25 cellular contexts compared by ENCODE assay signal in genomic region chr9:4732890-4733289, GRCh38. TPM values are rescaled to one million over a fixed set of nuclear protein-coding genes. Genes with fewer than 3 reads are reported as not detected.
DNase-seq lines count a peak whose midpoint lies in the region; ATAC-seq and TF ChIP-seq lines count a peak whose summit lies in the region.
"Had no signal": no experiment of that assay in that cellular context is flagged by ENCODE, and none has a peak within 500 bp of the region (broad histone marks: within the 10 kb centered on the region; RNA-seq: fewer than 3 reads in every experiment).

No MANE protein-coding gene starts in this region.

- no peak for DNase-seq in activated CD4-positive, alpha-beta T cell treated with anti-CD3 and anti-CD28 coated beads, Interleukin-2, amount 10 ng/mL, durations not matched to agents 7 days and 5 days
- DNase-seq in activated CD4-positive, alpha-beta T cell treated with anti-CD3 and anti-CD28 coated beads, Interleukin-2, amount 50 U/mL, for 4 hours, result no peak
- DNase-seq in WTC11 (ENCODE audit: low spot score) (no peak), osteocyte (ENCODE audit: extremely low spot score, unreplicated experiment) (no peak), OCI-M1 (lab: John Stamatoyannopoulos, UW) (no peak), CD14-positive monocyte (ENCODE audit: low spot score) (no peak)
- DNase-seq: AML-193; CD4-positive, alpha-beta memory T cell; CD4-positive, CD25-positive, alpha-beta regulatory T cell; CD8-positive, alpha-beta memory T cell; COR-L47; DMS 273 treated with DMSO at 0.1 percent for 48 hours; DMS153; DMS53; DMS79; DND-41; EL; GDM1 had no signal

- no peaks in the 10 kb centered on the region for H3K27me3 Mint-ChIP-seq in activated CD4-positive, alpha-beta T cell treated with anti-CD3 and anti-CD28 coated beads, Interleukin-2, amount 10 ng/mL, durations not matched to agents 7 days and 5 days
- H3K27me3 Mint-ChIP-seq in WTC11 (ENCODE audit: low read depth) (no peaks in the 10 kb centered on the region), osteocyte (ENCODE audit: unreplicated experiment) (no peaks in the 10 kb centered on the region), CD14-positive monocyte (ENCODE audit: low read depth in 3 of 3) (no peaks in the 10 kb centered on the region)
- H3K27me3 Mint-ChIP-seq: B cell; CD4-positive, alpha-beta memory T cell; CD4-positive, CD25-positive, alpha-beta regulatory T cell; CD8-positive, alpha-beta memory T cell had no signal

- H3K4me3 ChIP-seq in HEK293 (ENCODE audit: low read depth, low read length), result no peak overlapping the region
- H3K4me3 ChIP-seq: A549; BLaER1 treated with 17β-estradiol and CSF1 and Interleukin-3, amounts not matched to agents 10 nM and 100 nM; GM12878 had no signal

- POLR2A ChIA-PET in activated CD4-positive, alpha-beta T cell treated with anti-CD3 and anti-CD28 coated beads, Interleukin-2, amount 10 ng/mL, durations not matched to agents 7 days and 5 days (lab: Charles Lee), result no interaction called here
- POLR2A ChIA-PET in HEK293 (lab: Yijun Ruan, JAX), result no interaction called here
- POLR2A ChIA-PET in WTC11 (lab: Charles Lee), result interaction anchor here (2.0 kb wide), 1 partner anchor 8 kb away, joined by 5 read pairs; the partner anchor contains the start of gene AK3

- no peaks in the 10 kb centered on the region; the same call in 1 of the 2 replicates for H3K4me1 ChIP-seq in HEK293 (ENCODE audit: control insufficient read depth, insufficient read depth, low read length)
- H3K4me1 ChIP-seq: A549 had no signal

- no peaks in the 10 kb centered on the region for H3K9me3 Mint-ChIP-seq in activated CD4-positive, alpha-beta T cell treated with anti-CD3 and anti-CD28 coated beads, Interleukin-2, amount 10 ng/mL, durations not matched to agents 7 days and 5 days
- H3K9me3 Mint-ChIP-seq in WTC11 (no peaks in the 10 kb centered on the region), osteocyte (ENCODE audit: unreplicated experiment) (no peaks in the 10 kb centered on the region), CD14-positive monocyte (no peaks in the 10 kb centered on the region)
- H3K9me3 Mint-ChIP-seq: CD4-positive, alpha-beta memory T cell; CD4-positive, CD25-positive, alpha-beta regulatory T cell; CD8-positive, alpha-beta memory T cell had no signal

- peaks cover 29% of the 10 kb centered on the region for H3K36me3 Mint-ChIP-seq in activated CD4-positive, alpha-beta T cell treated with anti-CD3 and anti-CD28 coated beads, Interleukin-2, amount 10 ng/mL, durations not matched to agents 7 days and 5 days (ENCODE audit: low read depth)
- no peaks in the 10 kb centered on the region for H3K36me3 Mint-ChIP-seq in WTC11
- peaks cover 5% of the 10 kb centered on the region for H3K36me3 Mint-ChIP-seq in osteocyte (ENCODE audit: unreplicated experiment)
- peaks cover 3 to 5% of the 10 kb centered on the region in 2 donors for H3K36me3 Mint-ChIP-seq in CD14-positive monocyte

- intact Hi-C loops in CD14-positive monocyte (cut with micrococcal nuclease), result no loop called here

- CTCF ChIA-PET in activated CD4-positive, alpha-beta T cell treated with anti-CD3 and anti-CD28 coated beads, Interleukin-2, amount 10 ng/mL, durations not matched to agents 7 days and 5 days (lab: Charles Lee), result interaction anchor here (1.1 kb wide), 1 partner anchor 192 kb away, joined by 3 read pairs; no protein-coding TSS in a partner anchor
- CTCF ChIA-PET in HEK293 (lab: Yijun Ruan, JAX), result interaction anchor here (0.7 kb wide), 1 partner anchor 18 kb away, joined by 4 read pairs; no protein-coding TSS in a partner anchor
- CTCF ChIA-PET in WTC11 (lab: Charles Lee), result no interaction called here

- peak overlapping the region; percentile 17 for H3K27ac Mint-ChIP-seq in activated CD4-positive, alpha-beta T cell treated with anti-CD3 and anti-CD28 coated beads, Interleukin-2, amount 10 ng/mL, durations not matched to agents 7 days and 5 days
- H3K27ac Mint-ChIP-seq in WTC11, result no peak overlapping the region
- H3K27ac Mint-ChIP-seq in osteocyte (ENCODE audit: unreplicated experiment), result peak overlapping the region; percentile 31
- no peak overlapping the region for H3K27ac Mint-ChIP-seq in CD14-positive monocyte
- H3K27ac Mint-ChIP-seq: B cell had no signal

- H3K4me1 Mint-ChIP-seq in activated CD4-positive, alpha-beta T cell treated with anti-CD3 and anti-CD28 coated beads, Interleukin-2, amount 10 ng/mL, durations not matched to agents 7 days and 5 days, result peaks cover 32% of the 10 kb centered on the region
- H3K4me1 Mint-ChIP-seq in WTC11 (no peaks in the 10 kb centered on the region), osteocyte (ENCODE audit: unreplicated experiment) (peaks cover 3% of the 10 kb centered on the region), CD14-positive monocyte (peaks cover 6% of the 10 kb centered on the region)

- TF ChIP-seq CTCF in HEK293 (tag by site-specific recombination; IDR thresholded peaks at IDR 0.05) (no peak), WTC11 (IDR thresholded peaks at IDR 0.05) (no peak), osteocyte (IDR thresholded peaks at IDR 0.05) (no peak), CD14-positive monocyte (IDR thresholded peaks at IDR 0.05) (no peak)

- no peak overlapping the region for H3K27ac ChIP-seq in HEK293 (ENCODE audit: extremely low read depth, low read depth, low read length)
- H3K27ac ChIP-seq: 22Rv1; A549; BLaER1 treated with 17β-estradiol and CSF1 and Interleukin-3, amounts not matched to agents 10 nM and 100 nM; C4-2B had no signal

- H3K4me3 Mint-ChIP-seq in activated CD4-positive, alpha-beta T cell treated with anti-CD3 and anti-CD28 coated beads, Interleukin-2, amount 10 ng/mL, durations not matched to agents 7 days and 5 days, result no peak overlapping the region
- no peak overlapping the region for H3K4me3 Mint-ChIP-seq in WTC11
- no peak overlapping the region for H3K4me3 Mint-ChIP-seq in osteocyte (ENCODE audit: unreplicated experiment)
- H3K4me3 Mint-ChIP-seq in CD14-positive monocyte, result no peak overlapping the region
- H3K4me3 Mint-ChIP-seq: B cell had no signal

- H3K36me3 ChIP-seq in HEK293 (ENCODE audit: control insufficient read depth in 2 of 2, insufficient read depth in 1 of 2, low read length in 2 of 2), result peaks cover 0 to 3% of the 10 kb centered on the region in 2 experiments; a peak in 2 of 3 replicates

- ATAC-seq in WTC11, result no peak
- ATAC-seq: A549 had no signal

- H3K9me3 ChIP-seq in HEK293 (ENCODE audit: control insufficient read depth, insufficient read depth, low read depth, low read length), result no peaks in the 10 kb centered on the region
- H3K9me3 ChIP-seq: A549 had no signal

TF ChIP-seq in HEK293, 187 proteins besides CTCF, POLR2A, EP300 and RAD21:
- 0 out of 2 replicates have a peak, but pooled peaks have one; percentile 36 for TF ChIP-seq ZNF121 (tag by site-specific recombination; IDR thresholded peaks at IDR 0.05)
- TF ChIP-seq ZNF274 (IDR thresholded peaks at IDR 0.05; ENCODE audit: low read length), result no peak
- no peak for TF ChIP-seq ZNF274 (tag by site-specific recombination; IDR thresholded peaks at IDR 0.05; ENCODE audit: borderline replicate concordance)
- no peak for TF ChIP-seq ZNF354C (tag by site-specific recombination; IDR thresholded peaks at IDR 0.05; ENCODE audit: borderline replicate concordance, low read depth)
- TF ChIP-seq ZNF777 (tag by site-specific recombination; IDR thresholded peaks at IDR 0.05; ENCODE audit: borderline replicate concordance), result no peak
- no peak for TF ChIP-seq GLIS1 (tag by site-specific recombination; IDR thresholded peaks at IDR 0.05)

TF ChIP-seq in WTC11, 78 proteins besides CTCF, POLR2A, EP300 and RAD21:
- TF ChIP-seq ZNF121 (CRISPR knock-in tag; IDR thresholded peaks at IDR 0.05), result 0 out of 2 replicates have a peak, but pooled peaks have one; percentile 38
- TF ChIP-seq ZNF671 (CRISPR knock-in tag; IDR thresholded peaks at IDR 0.05), result no peak
- no peak for TF ChIP-seq ZBTB21 (CRISPR knock-in tag; IDR thresholded peaks at IDR 0.05; ENCODE audit: borderline replicate concordance)
- TF ChIP-seq FOXK1 (CRISPR knock-in tag; IDR thresholded peaks at IDR 0.05), result no peak

RNA-seq across cellular contexts. Expression of gene AK3, which starts 8.1 kb away (rescaled TPM):
- total RNA-seq in activated CD4-positive, alpha-beta T cell treated with anti-CD3 and anti-CD28 coated beads, Interleukin-2, amount 10 ng/mL, durations not matched to agents 7 days and 5 days, result 10 to 100 TPM; 34.4 to 38.9 TPM
- 28.5 to 30.2 TPM (median 29.1 TPM) in 3 replicates for total RNA-seq in WTC11 (2021)
- 46.0 and 47.5 TPM in 2 replicates for total RNA-seq in osteocyte
- 10 to 100 TPM; 13.8 to 14.5 TPM for polyA plus RNA-seq in CD14-positive monocyte

RNA-seq across cellular contexts. Expression of gene CDC37L1, which starts 53.5 kb away (rescaled TPM):
- total RNA-seq in activated CD4-positive, alpha-beta T cell treated with anti-CD3 and anti-CD28 coated beads, Interleukin-2, amount 10 ng/mL, durations not matched to agents 7 days and 5 days, result 10 to 100 TPM in 1 of 2 experiments, 1 to 10 TPM in 1; 9.2 to 10.7 TPM
- total RNA-seq in WTC11 (2021), result 16.7 to 20.1 TPM (median 18.8 TPM) in 3 replicates
- 14.9 and 19.9 TPM in 2 replicates for total RNA-seq in osteocyte
- 1 to 10 TPM; 2.8 to 4.4 TPM for polyA plus RNA-seq in CD14-positive monocyte

RNA-seq across cellular contexts. Expression of gene RCL1, which starts 59.9 kb away (rescaled TPM):
- total RNA-seq in activated CD4-positive, alpha-beta T cell treated with anti-CD3 and anti-CD28 coated beads, Interleukin-2, amount 10 ng/mL, durations not matched to agents 7 days and 5 days, result 10 to 100 TPM; 13.6 to 17.3 TPM
- total RNA-seq in WTC11 (2021) (22.4 to 27.2 TPM (median 25.3 TPM) in 3 replicates), osteocyte (13.0 and 13.4 TPM in 2 replicates)
- polyA plus RNA-seq in CD14-positive monocyte, result 1 to 10 TPM; 3.0 TPM

Comparison
In these comparisons a context has a peak if more than half of its experiments do, and no peak if none do; other contexts are left out.
1. H3K27ac Mint-ChIP-seq: peak in activated CD4-positive, alpha-beta T cell treated with anti-CD3 and anti-CD28 coated beads, Interleukin-2, amount 10 ng/mL, durations not matched to agents 7 days and 5 days (single experiment) and osteocyte (single experiment); none in WTC11 (single experiment) and CD14-positive monocyte (0 of 7).